19 cellular contexts compared by ENCODE assay signal in the genomic region with DNA sequence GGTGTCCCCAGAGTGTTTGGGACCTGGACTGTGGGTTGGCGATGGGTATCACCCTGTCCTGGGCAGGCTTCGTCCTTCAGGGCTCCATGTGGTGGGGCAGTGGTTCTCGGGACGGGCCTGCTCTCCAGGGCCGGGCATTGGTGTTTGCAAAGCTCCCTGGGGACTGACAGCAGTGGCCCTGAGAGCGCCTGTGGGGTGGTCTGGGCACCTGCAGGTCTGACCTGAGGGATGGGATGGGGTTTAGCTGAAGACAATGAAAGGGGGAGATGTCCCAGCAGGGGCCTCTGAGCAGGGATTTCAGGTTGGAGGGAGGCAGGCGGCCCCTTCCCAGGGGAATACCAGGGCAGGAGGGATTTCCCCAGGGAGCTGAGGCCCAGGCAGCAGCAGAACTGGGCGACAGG.
DNase-seq lines count a peak whose midpoint lies in the region; ATAC-seq and TF ChIP-seq lines count a peak whose summit lies in the region.
"Had no signal": no experiment of that assay in that cellular context is flagged by ENCODE, and none has a peak within 500 bp of the region (broad histone marks: within the 10 kb centered on the region; RNA-seq: fewer than 3 reads in every experiment).

No MANE protein-coding gene starts in this region.

- no peak overlapping the region for H3K27ac Mint-ChIP-seq in endodermal cell
- H3K27ac Mint-ChIP-seq: CD4-positive, alpha-beta memory T cell had no signal

- H3K27me3 ChIP-seq in BLaER1 = peaks cover 95% of the 10 kb centered on the region
- H3K27me3 ChIP-seq in H7 (ENCODE audit: control insufficient read depth, insufficient read depth, low read length) = no peaks in the 10 kb centered on the region
- no peaks in the 10 kb centered on the region for H3K27me3 ChIP-seq in endodermal cell (ENCODE audit: control insufficient read depth, insufficient read depth, low read length, poor library complexity, severe bottlenecking)
- H3K27me3 ChIP-seq in prostate gland (replicated peaks; ENCODE audit: insufficient read depth) = no peaks in the 10 kb centered on the region

- H3K9me3 ChIP-seq in BLaER1 = peaks cover 34% of the 10 kb centered on the region
- peaks cover 35% of the 10 kb centered on the region for H3K9me3 ChIP-seq in endodermal cell (ENCODE audit: control insufficient read depth, low read length)
- no peaks in the 10 kb centered on the region for H3K9me3 ChIP-seq in prostate gland
- H3K9me3 ChIP-seq: SJSA1 had no signal

- H3K9ac ChIP-seq in BLaER1 = no peak overlapping the region
- no peak overlapping the region for H3K9ac ChIP-seq in endodermal cell (ENCODE audit: extremely low read depth, low read length, poor library complexity, severe bottlenecking)
- H3K9ac ChIP-seq: GM23248, KMS-11 had no signal

- no peaks in the 10 kb centered on the region for H3K36me3 ChIP-seq in BLaER1
- H3K36me3 ChIP-seq in H7 (replicated peaks; ENCODE audit: control insufficient read depth, insufficient read depth, low read length) = 0 out of 2 replicates have a peak, but pooled peaks cover 1% of the 10 kb centered on the region
- peaks cover 33% of the 10 kb centered on the region for H3K36me3 ChIP-seq in endodermal cell (ENCODE audit: control insufficient read depth, insufficient read depth, low read length)
- H3K36me3 ChIP-seq in prostate gland = no peaks in the 10 kb centered on the region
- H3K36me3 ChIP-seq: SJSA1 had no signal

- H3K4me3 ChIP-seq in BLaER1 (no peak overlapping the region), H7 (ENCODE audit: insufficient read depth, low read depth, low read length) (no peak overlapping the region), endodermal cell (ENCODE audit: low read length) (no peak overlapping the region), prostate gland (no peak overlapping the region)
- H3K4me3 ChIP-seq: GM23248, SJSA1 had no signal

- no peak for TF ChIP-seq CTCF in endodermal cell (conservative IDR thresholded peaks at IDR 0.05)
- no peak for TF ChIP-seq CTCF in prostate gland (IDR thresholded peaks at IDR 0.05)

- WGBS in endodermal cell (ENCODE audit: insufficient coverage in 1 of 2, insufficient read length in 1 of 2), 2 experiments = 87% methylated on average over 8 of the region's 8 CpGs; no CpG with 5 or more reads in 1 of the 2 experiments
- over 99% methylated on average over 8 of the region's 8 CpGs for WGBS in prostate gland

- H3K4me1 Mint-ChIP-seq in endodermal cell = peaks cover 21% of the 10 kb centered on the region

- H3K4me1 ChIP-seq in BLaER1 (peaks cover 11% of the 10 kb centered on the region), endodermal cell (ENCODE audit: control insufficient read depth, insufficient read depth, low read length) (no peaks in the 10 kb centered on the region), prostate gland (replicated peaks) (peaks cover 8% of the 10 kb centered on the region)
- H3K4me1 ChIP-seq: SJSA1 had no signal

- no peak overlapping the region for H3K27ac ChIP-seq in BLaER1
- no peak overlapping the region for H3K27ac ChIP-seq in endodermal cell (ENCODE audit: low read depth, low read length)
- no peak overlapping the region for H3K27ac ChIP-seq in prostate gland
- H3K27ac ChIP-seq: GM23248, KMS-11, SJSA1 had no signal

- H3K4me2 ChIP-seq in BLaER1 = peak overlapping the region; percentile 13; the same call in 1 of the 2 replicates
- H3K4me2 ChIP-seq: KMS-11 had no signal

- no peak for TF ChIP-seq POLR2A in prostate gland (IDR thresholded peaks at IDR 0.05)

- peaks cover 15% of the 10 kb centered on the region for H3K9me3 Mint-ChIP-seq in endodermal cell

- H3K27me3 Mint-ChIP-seq in endodermal cell (ENCODE audit: insufficient read depth) = no peaks in the 10 kb centered on the region

- no peak for ATAC-seq in HG03469 (IDR thresholded peaks at IDR 0.05; ENCODE audit: unreplicated experiment)
- ATAC-seq: HepG2 had no signal

- peaks cover 43% of the 10 kb centered on the region for H3K36me3 Mint-ChIP-seq in endodermal cell (ENCODE audit: low read depth)
- H3K36me3 Mint-ChIP-seq: CD4-positive, alpha-beta memory T cell had no signal

- H4K20me1 ChIP-seq in BLaER1 = peaks cover 36% of the 10 kb centered on the region

- intact Hi-C loops in prostate gland (cut with DNase I) = no loop called here

- DNase-seq in H7 (peak; percentile 75), endodermal cell (peak; percentile 50), prostate gland (ENCODE audit: low spot score) (peak; percentile 3), RPMI8226 (no peak), AML-193 (lab: John Stamatoyannopoulos, UW) (no peak), cerebellar cortex (ENCODE audit: low spot score) (no peak)
- DNase-seq: CD4-positive, alpha-beta memory T cell; DND-41; GDM1; GM23248; NCI-H1092 treated with DMSO at 0.1 percent for 48 hours; NCI-H1694; NCI-H446 treated with DMSO at 0.1 percent for 48 hours; NCI-H774 had no signal

- H3K4me3 Mint-ChIP-seq in endodermal cell = no peak overlapping the region
- H3K4me3 Mint-ChIP-seq: CD4-positive, alpha-beta memory T cell had no signal

Comparison
In these comparisons a context has a peak if more than half of its experiments do, and no peak if none do; other contexts are left out.
1. DNase-seq: peak in H7 (single experiment), endodermal cell (single experiment) and prostate gland (single experiment); none in RPMI8226 (single experiment), AML-193 (0 of 2) and cerebellar cortex (single experiment).